ENCODE assay signal across 18 cellular contexts in the genomic region with DNA sequence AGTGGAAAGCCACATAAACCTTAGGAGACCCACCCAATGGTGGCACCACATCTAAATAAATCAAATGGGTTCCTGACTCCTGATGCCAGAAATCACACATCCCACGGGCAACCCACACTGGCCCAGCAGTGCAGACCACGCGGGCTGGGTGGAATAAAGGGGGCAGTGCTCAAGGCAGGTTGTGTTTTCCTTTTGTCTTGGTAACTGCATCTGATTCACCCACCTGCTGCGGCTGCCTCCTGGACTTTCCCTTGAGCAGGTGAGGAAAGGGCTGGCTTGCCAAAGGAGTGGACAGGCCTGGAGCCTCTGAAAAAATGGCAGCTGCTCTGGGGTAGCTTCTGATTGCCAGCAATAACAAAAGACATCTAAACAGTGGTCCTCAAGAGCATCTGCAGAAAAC.
"Had no signal": no experiment of that assay in that cellular context is flagged by ENCODE, and none has a peak within 500 bp of the region (broad histone marks: within the 10 kb centered on the region; RNA-seq: fewer than 3 reads in every experiment).

No MANE protein-coding gene starts in this region.

- H3K27me3 ChIP-seq: ovary, right atrium auricular region, right lobe of liver, tibial nerve, uterus had no signal

- H3K36me3 ChIP-seq: left ventricle myocardium inferior, ovary, right atrium auricular region, right lobe of liver, tibial nerve, uterus had no signal

- H3K9me3 ChIP-seq: mucosa of descending colon, ovary, right lobe of liver, tibial nerve, uterus had no signal

- DNase-seq: islet precursor cell; left ventricle myocardium inferior; midbrain; mucosa of descending colon; naive thymus-derived CD4-positive, alpha-beta T cell; ovary; right lobe of liver; stimulated activated CD4-positive, alpha-beta T cell treated with anti-CD3 and anti-CD28 coated beads, Interleukin-1b, Interleukin-23, amount 100 ng/mL, for 48 hours; stimulated activated CD4-positive, alpha-beta T cell treated with anti-CD3 and anti-CD28 coated beads, Interleukin-2, amount 100 ng/mL, for 48 hours; stimulated activated CD4-positive, alpha-beta T cell treated with anti-CD3 and anti-CD28 coated beads, Interleukin-4, amount 100 ng/mL, for 4 hours; stimulated activated CD8-positive, alpha-beta memory T cell treated with anti-CD3 and anti-CD28 coated beads, Interleukin-4, amount 100 ng/mL, for 48 hours; stimulated activated naive CD4-positive, alpha-beta T cell treated with Interleukin-2 at 50 U/mL for 16 hours; stimulated activated naive CD8-positive, alpha-beta T cell treated with anti-CD3 and anti-CD28 coated beads, Interleukin-15, amount 100 ng/mL, for 72 hours; substantia nigra; uterus had no signal

- H3K27ac ChIP-seq: left ventricle myocardium inferior, ovary, right atrium auricular region, right lobe of liver, tibial nerve, uterus had no signal

- H3K4me1 ChIP-seq: left ventricle myocardium inferior, right atrium auricular region, right lobe of liver, tibial nerve, uterus had no signal

- H3K4me3 ChIP-seq: left ventricle myocardium inferior, mucosa of descending colon, ovary, right atrium auricular region, right lobe of liver, smooth muscle cell, tibial nerve, uterus had no signal
